17 cellular contexts compared by ENCODE assay signal in the genomic region with DNA sequence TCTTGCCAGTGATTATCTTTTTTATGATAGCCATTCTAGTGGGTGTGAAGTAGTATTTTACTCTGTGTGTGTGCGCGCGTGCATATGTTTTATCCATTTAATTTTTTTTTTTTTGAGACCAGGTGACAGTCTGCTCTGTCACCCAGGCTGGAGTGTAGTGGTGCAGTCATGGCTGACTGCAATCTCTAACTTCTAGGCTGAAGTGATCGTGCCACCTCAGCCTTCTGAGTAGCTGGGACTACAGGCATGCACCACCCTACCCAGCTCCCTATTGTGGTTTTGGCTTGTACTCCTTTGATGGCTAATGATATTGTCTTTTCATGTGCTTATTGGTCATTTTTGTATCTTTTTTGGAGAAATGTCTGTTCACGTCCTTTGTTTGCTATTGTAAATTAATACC.
"Had no signal": no experiment of that assay in that cellular context is flagged by ENCODE, and none has a peak within 500 bp of the region (broad histone marks: within the 10 kb centered on the region; RNA-seq: fewer than 3 reads in every experiment).

No MANE protein-coding gene starts in this region.

- H3K27ac ChIP-seq: neutrophil, skin epidermis, transverse colon had no signal

- H3K9me3 ChIP-seq: mucosa of descending colon, neutrophil, transverse colon had no signal

- DNase-seq: activated CD4-positive, alpha-beta T cell treated with anti-CD3 and anti-CD28 coated beads, Interleukin-2, amount 50 U/mL, for 1 hour; activated naive CD4-positive, alpha-beta T cell; activated T-cell treated with anti-CD3 and anti-CD28 coated beads for 4 hours; dermis blood vessel endothelial cell; effector memory CD8-positive, alpha-beta T cell; foreskin melanocyte; mucosa of descending colon; naive thymus-derived CD4-positive, alpha-beta T cell; retina; stimulated activated CD4-positive, alpha-beta T cell treated with anti-CD3 and anti-CD28 coated beads, Interleukin-15, amount 100 ng/mL, for 24 hours; stimulated activated CD4-positive, alpha-beta T cell treated with anti-CD3 and anti-CD28 coated beads, Interleukin-4, amount 100 ng/mL, for 24 hours; stimulated activated naive CD4-positive, alpha-beta T cell; SW 1271; transverse colon had no signal

- H3K4me3 ChIP-seq: mucosa of descending colon, skin epidermis, transverse colon had no signal

- ATAC-seq: activated CD4-positive, CD25-positive, alpha-beta regulatory T cell treated with anti-CD3 and anti-CD28 coated beads, Interleukin-2, amount 50 U/mL, for 24 hours; effector memory CD8-positive, alpha-beta T cell; mucosa of descending colon; naive thymus-derived CD4-positive, alpha-beta T cell had no signal
